Comparison of ENCODE assay signal across 14 cellular contexts in the genomic region with DNA sequence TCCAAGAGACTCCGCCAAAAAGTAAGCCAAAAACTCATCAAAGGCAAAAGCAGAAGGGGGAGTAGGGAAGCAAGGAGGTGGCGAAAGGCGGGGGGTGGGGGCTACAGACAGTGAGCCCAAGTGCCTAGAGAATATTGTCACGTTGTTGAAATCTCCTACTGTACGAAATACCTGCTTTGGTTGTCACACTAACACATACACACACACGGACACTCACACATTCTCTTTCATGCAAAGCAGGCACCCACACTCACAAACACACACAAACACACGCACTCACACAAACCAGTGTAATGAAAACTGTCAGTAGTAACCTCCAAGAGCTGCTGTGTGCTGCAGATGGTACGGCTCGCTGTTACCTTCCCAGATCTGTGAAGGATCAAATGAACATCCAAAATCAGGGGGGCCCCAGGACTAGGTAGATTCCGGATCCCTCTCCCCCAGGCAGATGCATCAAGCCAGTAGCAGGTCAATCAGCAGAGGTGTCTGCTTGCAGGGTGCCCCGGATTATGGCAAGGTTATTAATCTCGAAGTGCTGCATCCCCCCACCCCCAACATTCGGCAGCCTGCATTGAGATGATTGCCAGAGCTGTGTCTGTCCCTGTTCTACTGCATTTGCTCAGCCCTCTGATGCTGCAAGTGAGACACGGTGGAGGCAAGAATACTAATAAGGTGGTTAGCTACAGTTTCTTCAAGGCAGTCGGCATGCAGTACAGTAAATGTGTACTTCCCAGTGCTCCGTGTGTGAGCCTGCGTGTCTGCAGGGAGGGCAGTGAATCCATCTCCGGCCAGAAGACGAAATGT. TPM values are rescaled to one million over a fixed set of nuclear protein-coding genes. Genes with fewer than 3 reads are reported as not detected.
DNase-seq lines count a peak whose midpoint lies in the region; ATAC-seq and TF ChIP-seq lines count a peak whose summit lies in the region.
"Had no signal": no experiment of that assay in that cellular context is flagged by ENCODE, and none has a peak within 500 bp of the region (broad histone marks: within the 10 kb centered on the region; RNA-seq: fewer than 3 reads in every experiment).

Gene LRRC4C, minus strand, starts transcription at position 51 of the 804 bp plus-strand sequence.

- intact Hi-C loops in sciatic nerve (cut with DNase I), result no loop called here

- peak within 1 kb of the TSS; percentile 30 for H3K4me3 ChIP-seq in astrocyte of the cerebellum (ENCODE audit: low read depth, low read length)
- H3K4me3 ChIP-seq: tibial nerve had no signal

- no peak for ATAC-seq in sciatic nerve
- ATAC-seq in GM19395 (IDR thresholded peaks at IDR 0.05; ENCODE audit: unreplicated experiment), result no peak
- no peak for ATAC-seq in HG03432 (IDR thresholded peaks at IDR 0.05; ENCODE audit: unreplicated experiment)

- TF ChIP-seq CTCF in astrocyte of the cerebellum (IDR thresholded peaks at IDR 0.05; ENCODE audit: low read depth, low read length, missing control alignments), result no peak

- in situ Hi-C loops in astrocyte of the cerebellum (cut with HindIII; ENCODE audit: low sequenced_read_pairs), result no loop called here

- DNase-seq in NCI-H1105 (lab: John Stamatoyannopoulos, UW) (peak; percentile 55), astrocyte of the cerebellum (ENCODE audit: low read depth) (no peak), islet precursor cell (peak; percentile 46), sciatic nerve (ENCODE audit: low spot score) (no peak), NCI-H1436 treated with DMSO at 0.1 percent for 48 hours (lab: John Stamatoyannopoulos, UW) (no peak), RKO (ENCODE audit: low spot score) (no peak)
- DNase-seq: activated CD8-positive, alpha-beta memory T cell treated with anti-CD3 and anti-CD28 coated beads for 24 hours; activated effector memory CD4-positive, alpha-beta T cell treated with anti-CD3 and anti-CD28 coated beads, Interleukin-2, amount 50 U/mL, for 16 hours; CD4-positive, alpha-beta T cell; SIG-M5; stimulated activated CD4-positive, alpha-beta T cell treated with anti-CD3 and anti-CD28 coated beads, Interleukin-1b, Interleukin-23, amount 100 ng/mL, for 48 hours had no signal

RNA-seq across cellular contexts. Expression of gene LRRC4C, which starts in this region (rescaled TPM):
- total RNA-seq in sciatic nerve, result 16.6 TPM
- total RNA-seq: CD4-positive, alpha-beta T cell had no signal

Comparison
In these comparisons a context has a peak if more than half of its experiments do, and no peak if none do; other contexts are left out.
1. DNase-seq: peak in NCI-H1105 (single experiment) and islet precursor cell (single experiment); none in astrocyte of the cerebellum (single experiment), sciatic nerve (single experiment), NCI-H1436 treated with DMSO at 0.1 percent for 48 hours (single experiment) and RKO (single experiment).